Comparison of ENCODE assay signal across 14 cellular contexts in the genomic region with DNA sequence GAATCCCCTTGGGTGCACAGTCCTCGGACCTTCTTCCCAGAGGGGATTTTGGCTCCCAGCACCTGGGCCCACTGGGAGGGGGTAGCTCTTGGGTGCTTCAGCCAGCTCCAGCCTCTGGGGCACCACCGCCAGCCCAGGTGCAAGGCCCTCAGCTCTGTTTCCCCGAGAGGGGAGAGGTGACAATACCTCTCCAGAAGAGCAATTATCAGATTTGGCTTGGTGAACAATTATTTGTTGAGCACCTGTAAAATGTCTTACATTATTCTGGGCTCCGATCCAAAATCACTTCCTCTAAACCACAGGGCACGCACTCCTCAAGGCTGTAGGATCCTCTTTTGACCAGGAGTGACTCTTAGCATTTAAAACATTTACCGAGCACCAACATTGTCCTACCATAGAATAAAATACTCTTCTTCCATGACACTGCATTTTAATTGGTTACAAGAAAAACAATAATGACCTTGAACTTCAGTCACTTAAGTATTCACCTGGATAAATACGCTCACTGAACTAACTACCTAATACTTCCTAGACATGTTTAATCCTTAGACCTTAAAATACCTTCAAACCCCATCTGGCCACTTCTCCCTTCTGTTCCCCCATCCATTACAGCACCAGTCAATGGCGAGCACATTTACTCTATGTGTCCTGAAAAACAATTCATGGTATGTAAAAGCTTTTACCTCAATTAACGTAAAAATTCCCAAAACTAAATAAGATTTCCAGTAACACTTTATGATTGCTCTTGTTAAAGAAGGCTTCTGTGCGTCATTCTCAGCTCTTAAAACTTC. TPM values are rescaled to one million over a fixed set of nuclear protein-coding genes. Genes with fewer than 3 reads are reported as not detected.
DNase-seq lines count a peak whose midpoint lies in the region; ATAC-seq and TF ChIP-seq lines count a peak whose summit lies in the region.
"Had no signal": no experiment of that assay in that cellular context is flagged by ENCODE, and none has a peak within 500 bp of the region (broad histone marks: within the 10 kb centered on the region; RNA-seq: fewer than 3 reads in every experiment).

No MANE protein-coding gene starts in this region.

- H3K4me3 ChIP-seq in epithelial cell of esophagus (ENCODE audit: low read length) (no peak overlapping the region), Caco-2 (ENCODE audit: low read depth, low read length) (no peak overlapping the region)
- no peak overlapping the region for H3K4me3 ChIP-seq in effector memory CD4-positive, alpha-beta T cell (ENCODE audit: insufficient read depth, low read depth, low read length, poor library complexity, severe bottlenecking)
- H3K4me3 ChIP-seq: gastrocnemius medialis, left ventricle myocardium inferior, psoas muscle had no signal

- TF ChIP-seq CTCF in epithelial cell of esophagus (IDR thresholded peaks at IDR 0.05; ENCODE audit: insufficient read depth, low read depth, low read length, missing control alignments) (no peak), natural killer cell (IDR thresholded peaks at IDR 0.05) (no peak), Caco-2 (IDR thresholded peaks at IDR 0.05; ENCODE audit: insufficient read depth in 1 of 2, low read depth in 1 of 2, low read length in 1 of 2, severe bottlenecking in 1 of 2, unreplicated experiment in 1 of 2) (no peak)

- no peak for ATAC-seq in natural killer cell
- ATAC-seq: gastrocnemius medialis, psoas muscle had no signal

- H3K9me3 Mint-ChIP-seq in natural killer cell (no peaks in the 10 kb centered on the region), Caco-2 (ENCODE audit: unreplicated experiment) (no peaks in the 10 kb centered on the region)

- H3K27ac Mint-ChIP-seq in natural killer cell (no peak overlapping the region), Caco-2 (ENCODE audit: unreplicated experiment) (no peak overlapping the region)

- H3K4me1 ChIP-seq in effector memory CD4-positive, alpha-beta T cell (ENCODE audit: control insufficient read depth, insufficient read depth, low read length, poor library complexity, severe bottlenecking), result no peaks in the 10 kb centered on the region
- peaks cover 4% of the 10 kb centered on the region; the same call in 1 of the 2 replicates for H3K4me1 ChIP-seq in Caco-2
- H3K4me1 ChIP-seq: gastrocnemius medialis had no signal

- no peak overlapping the region for H3K27ac ChIP-seq in effector memory CD4-positive, alpha-beta T cell (ENCODE audit: insufficient read depth, low read length, poor library complexity, severe bottlenecking)
- H3K27ac ChIP-seq: gastrocnemius medialis, left ventricle myocardium inferior, psoas muscle had no signal

- H3K4me3 Mint-ChIP-seq in natural killer cell (no peak overlapping the region), Caco-2 (ENCODE audit: unreplicated experiment) (no peak overlapping the region)

- BruUV-seq in Caco-2 (replicated peaks; lab: Mats Ljungman, UMichigan), result no TSS peak

- intact Hi-C loops in natural killer cell (cut with micrococcal nuclease) (no loop called here), Caco-2 (cut with micrococcal nuclease; ENCODE audit: unreplicated experiment) (no loop called here)

- POLR2A ChIA-PET in Caco-2 (lab: Charles Lee), result no interaction called here

- no peaks in the 10 kb centered on the region for H3K27me3 Mint-ChIP-seq in natural killer cell (ENCODE audit: low read depth in 2 of 2)
- H3K27me3 Mint-ChIP-seq in Caco-2 (ENCODE audit: insufficient read depth, unreplicated experiment), result no peaks in the 10 kb centered on the region

- no peaks in the 10 kb centered on the region for H3K9me3 ChIP-seq in effector memory CD4-positive, alpha-beta T cell (ENCODE audit: control insufficient read depth, low read length)
- no peaks in the 10 kb centered on the region for H3K9me3 ChIP-seq in Caco-2
- H3K9me3 ChIP-seq: gastrocnemius medialis, left ventricle myocardium inferior, psoas muscle had no signal

- DNase-seq in COR-L47 (lab: John Stamatoyannopoulos, UW) (peak; percentile 92), NCI-H1417 (lab: John Stamatoyannopoulos, UW) (peak; percentile 69 to 95 (median 93)), NCI-H82 (lab: John Stamatoyannopoulos, UW) (peak; percentile 87), epithelial cell of esophagus (ENCODE audit: low read depth) (peak; percentile 46), natural killer cell (no peak), Caco-2 (no peak), globus pallidus (ENCODE audit: low spot score) (no peak)
- DNase-seq in effector memory CD4-positive, alpha-beta T cell, result no peak
- DNase-seq: activated CD4-positive, alpha-beta T cell treated with anti-CD3 and anti-CD28 coated beads for 1 hour; activated naive CD4-positive, alpha-beta T cell treated with Interleukin-2 at 50 U/mL for 16 hours; gastrocnemius medialis; left ventricle myocardium inferior; psoas muscle; trophoblast cell had no signal

- CTCF ChIA-PET in Caco-2 (lab: Charles Lee), result no interaction called here

- H3K4me1 Mint-ChIP-seq in natural killer cell, result peaks cover 0 to 9% of the 10 kb centered on the region in 2 donors
- H3K4me1 Mint-ChIP-seq in Caco-2 (ENCODE audit: low read depth, unreplicated experiment), result no peaks in the 10 kb centered on the region

- H3K27me3 ChIP-seq in effector memory CD4-positive, alpha-beta T cell (replicated peaks; ENCODE audit: control insufficient read depth, insufficient read depth, low read length, poor library complexity, severe bottlenecking), result no peaks in the 10 kb centered on the region
- no peaks in the 10 kb centered on the region; the same call in 1 of the 2 replicates for H3K27me3 ChIP-seq in Caco-2 (replicated peaks; ENCODE audit: control insufficient read depth, insufficient read depth, low read length)
- H3K27me3 ChIP-seq: gastrocnemius medialis had no signal

- peaks cover 3% of the 10 kb centered on the region for H3K36me3 ChIP-seq in effector memory CD4-positive, alpha-beta T cell (ENCODE audit: control insufficient read depth, insufficient read depth, low read length)
- no peaks in the 10 kb centered on the region; the same call in 1 of the 2 replicates for H3K36me3 ChIP-seq in Caco-2 (ENCODE audit: control insufficient read depth, insufficient read depth, low read length)
- H3K36me3 ChIP-seq: gastrocnemius medialis, left ventricle myocardium inferior had no signal

- H3K36me3 Mint-ChIP-seq in natural killer cell, result no peaks in the 10 kb centered on the region
- peaks cover 24% of the 10 kb centered on the region for H3K36me3 Mint-ChIP-seq in Caco-2 (ENCODE audit: insufficient read depth, unreplicated experiment)

RNA-seq across cellular contexts. Expression of gene ABCC4, which starts 54.8 kb away (rescaled TPM):
- total RNA-seq in natural killer cell (10 to 100 TPM in 1 of 3 donors, 1 to 10 TPM in 2; 4.8 to 10.3 (median 6.5) TPM), Caco-2 (2022) (51.9 and 65.7 TPM in 2 replicates)

Comparison
In these comparisons a context has a peak if more than half of its experiments do, and no peak if none do; other contexts are left out.
1. DNase-seq: peak in COR-L47 (single experiment), NCI-H1417 (3 of 3), NCI-H82 (single experiment) and epithelial cell of esophagus (single experiment); none in natural killer cell (single experiment), effector memory CD4-positive, alpha-beta T cell (0 of 3), Caco-2 (0 of 2) and globus pallidus (single experiment).